Comparison of ENCODE assay signal across 10 cellular contexts in the genomic region with DNA sequence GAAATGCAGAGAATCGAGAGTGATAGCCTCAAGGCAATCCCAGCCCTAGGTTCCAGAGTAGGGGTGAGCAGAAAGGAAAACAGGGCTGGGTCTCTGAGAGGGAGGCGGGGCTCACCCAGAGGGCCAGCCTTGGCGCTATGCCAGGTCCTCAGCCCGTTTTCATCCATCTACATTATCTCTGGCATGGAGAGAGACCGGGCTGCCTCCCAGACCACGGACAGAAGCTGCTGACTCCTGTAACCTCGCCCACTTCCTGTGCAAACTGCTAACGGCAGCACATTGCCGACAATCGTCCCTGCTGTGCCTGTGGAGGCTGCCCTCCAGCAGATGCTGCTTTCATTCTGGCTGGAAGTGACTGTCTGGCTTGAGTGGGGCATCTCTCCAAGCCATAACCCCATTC.
DNase-seq lines count a peak whose midpoint lies in the region; ATAC-seq and TF ChIP-seq lines count a peak whose summit lies in the region.
"Had no signal": no experiment of that assay in that cellular context is flagged by ENCODE, and none has a peak within 500 bp of the region (broad histone marks: within the 10 kb centered on the region; RNA-seq: fewer than 3 reads in every experiment).

No MANE protein-coding gene starts in this region.

- no peaks in the 10 kb centered on the region for H3K36me3 Mint-ChIP-seq in activated naive CD4-positive, alpha-beta T cell treated with anti-CD3 and anti-CD28 coated beads for 36 hours (ENCODE audit: low read depth)
- H3K36me3 Mint-ChIP-seq in WTC11, result peaks cover 71% of the 10 kb centered on the region

- no peak overlapping the region for H3K27ac Mint-ChIP-seq in activated naive CD4-positive, alpha-beta T cell treated with anti-CD3 and anti-CD28 coated beads for 36 hours
- H3K27ac Mint-ChIP-seq in WTC11, result no peak overlapping the region

- CTCF ChIA-PET in activated naive CD4-positive, alpha-beta T cell treated with anti-CD3 and anti-CD28 coated beads for 36 hours (lab: Charles Lee), result no interaction called here
- CTCF ChIA-PET in WTC11 (lab: Charles Lee), result no interaction called here

- DNase-seq in M059J (ENCODE audit: low read depth) (peak; percentile 86), SHP77 (lab: John Stamatoyannopoulos, UW) (peak; percentile 81 to 90), WTC11 (ENCODE audit: low spot score) (no peak), NCI-H226 (no peak), NCI-H524 treated with DMSO at 0.1 percent for 48 hours (lab: John Stamatoyannopoulos, UW) (no peak)
- peak; percentile 51 for DNase-seq in activated naive CD4-positive, alpha-beta T cell treated with anti-CD3 and anti-CD28 coated beads for 36 hours
- peak; percentile 11 for DNase-seq in stimulated activated CD4-positive, alpha-beta T cell treated with anti-CD3 and anti-CD28 coated beads, Interleukin-4, amount 100 ng/mL, for 1 hour
- DNase-seq: aorta, NCI-H524 had no signal

- ATAC-seq in WTC11 (no peak), GM19328 (IDR thresholded peaks at IDR 0.05; ENCODE audit: unreplicated experiment) (no peak)

- no peak overlapping the region for H3K4me3 Mint-ChIP-seq in activated naive CD4-positive, alpha-beta T cell treated with anti-CD3 and anti-CD28 coated beads for 36 hours
- no peak overlapping the region for H3K4me3 Mint-ChIP-seq in WTC11

- intact Hi-C loops in activated naive CD4-positive, alpha-beta T cell treated with anti-CD3 and anti-CD28 coated beads for 36 hours (cut with micrococcal nuclease), result no loop called here

- POLR2A ChIA-PET in WTC11 (lab: Charles Lee), result no interaction called here

- H3K9me3 Mint-ChIP-seq in activated naive CD4-positive, alpha-beta T cell treated with anti-CD3 and anti-CD28 coated beads for 36 hours, result no peaks in the 10 kb centered on the region
- peaks cover 80% of the 10 kb centered on the region for H3K9me3 Mint-ChIP-seq in WTC11

- TF ChIP-seq CTCF in WTC11 (IDR thresholded peaks at IDR 0.05), result no peak

- no peaks in the 10 kb centered on the region for H3K27me3 Mint-ChIP-seq in activated naive CD4-positive, alpha-beta T cell treated with anti-CD3 and anti-CD28 coated beads for 36 hours (ENCODE audit: low read depth)
- H3K27me3 Mint-ChIP-seq in WTC11 (ENCODE audit: low read depth), result peaks cover 12% of the 10 kb centered on the region

- H3K4me1 Mint-ChIP-seq in activated naive CD4-positive, alpha-beta T cell treated with anti-CD3 and anti-CD28 coated beads for 36 hours (ENCODE audit: low read depth), result peaks cover 19% of the 10 kb centered on the region
- H3K4me1 Mint-ChIP-seq in WTC11, result no peaks in the 10 kb centered on the region; the same call in 1 of the 2 replicates

TF ChIP-seq in WTC11, 78 proteins besides CTCF, POLR2A, EP300 and RAD21:
- TF ChIP-seq, protein P1, sequence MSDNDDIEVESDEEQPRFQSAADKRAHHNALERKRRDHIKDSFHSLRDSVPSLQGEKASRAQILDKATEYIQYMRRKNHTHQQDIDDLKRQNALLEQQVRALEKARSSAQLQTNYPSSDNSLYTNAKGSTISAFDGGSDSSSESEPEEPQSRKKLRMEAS (CRISPR knock-in tag; IDR thresholded peaks at IDR 0.05), result no peak
- TF ChIP-seq, protein P2, sequence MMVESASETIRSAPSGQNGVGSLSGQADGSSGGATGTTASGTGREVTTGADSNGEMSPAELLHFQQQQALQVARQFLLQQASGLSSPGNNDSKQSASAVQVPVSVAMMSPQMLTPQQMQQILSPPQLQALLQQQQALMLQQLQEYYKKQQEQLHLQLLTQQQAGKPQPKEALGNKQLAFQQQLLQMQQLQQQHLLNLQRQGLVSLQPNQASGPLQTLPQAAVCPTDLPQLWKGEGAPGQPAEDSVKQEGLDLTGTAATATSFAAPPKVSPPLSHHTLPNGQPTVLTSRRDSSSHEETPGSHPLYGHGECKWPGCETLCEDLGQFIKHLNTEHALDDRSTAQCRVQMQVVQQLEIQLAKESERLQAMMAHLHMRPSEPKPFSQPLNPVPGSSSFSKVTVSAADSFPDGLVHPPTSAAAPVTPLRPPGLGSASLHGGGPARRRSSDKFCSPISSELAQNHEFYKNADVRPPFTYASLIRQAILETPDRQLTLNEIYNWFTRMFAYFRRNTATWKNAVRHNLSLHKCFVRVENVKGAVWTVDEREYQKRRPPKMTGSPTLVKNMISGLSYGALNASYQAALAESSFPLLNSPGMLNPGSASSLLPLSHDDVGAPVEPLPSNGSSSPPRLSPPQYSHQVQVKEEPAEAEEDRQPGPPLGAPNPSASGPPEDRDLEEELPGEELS (CRISPR knock-in tag; IDR thresholded peaks at IDR 0.05), result no peak
- TF ChIP-seq HMGA2 (CRISPR knock-in tag; IDR thresholded peaks at IDR 0.05) (no peak), FOXK1 (CRISPR knock-in tag; IDR thresholded peaks at IDR 0.05) (no peak)
- TF ChIP-seq, protein P3, sequence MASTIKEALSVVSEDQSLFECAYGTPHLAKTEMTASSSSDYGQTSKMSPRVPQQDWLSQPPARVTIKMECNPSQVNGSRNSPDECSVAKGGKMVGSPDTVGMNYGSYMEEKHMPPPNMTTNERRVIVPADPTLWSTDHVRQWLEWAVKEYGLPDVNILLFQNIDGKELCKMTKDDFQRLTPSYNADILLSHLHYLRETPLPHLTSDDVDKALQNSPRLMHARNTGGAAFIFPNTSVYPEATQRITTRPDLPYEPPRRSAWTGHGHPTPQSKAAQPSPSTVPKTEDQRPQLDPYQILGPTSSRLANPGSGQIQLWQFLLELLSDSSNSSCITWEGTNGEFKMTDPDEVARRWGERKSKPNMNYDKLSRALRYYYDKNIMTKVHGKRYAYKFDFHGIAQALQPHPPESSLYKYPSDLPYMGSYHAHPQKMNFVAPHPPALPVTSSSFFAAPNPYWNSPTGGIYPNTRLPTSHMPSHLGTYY (CRISPR knock-in tag; IDR thresholded peaks at IDR 0.05), result no peak
- TF ChIP-seq, protein P4, sequence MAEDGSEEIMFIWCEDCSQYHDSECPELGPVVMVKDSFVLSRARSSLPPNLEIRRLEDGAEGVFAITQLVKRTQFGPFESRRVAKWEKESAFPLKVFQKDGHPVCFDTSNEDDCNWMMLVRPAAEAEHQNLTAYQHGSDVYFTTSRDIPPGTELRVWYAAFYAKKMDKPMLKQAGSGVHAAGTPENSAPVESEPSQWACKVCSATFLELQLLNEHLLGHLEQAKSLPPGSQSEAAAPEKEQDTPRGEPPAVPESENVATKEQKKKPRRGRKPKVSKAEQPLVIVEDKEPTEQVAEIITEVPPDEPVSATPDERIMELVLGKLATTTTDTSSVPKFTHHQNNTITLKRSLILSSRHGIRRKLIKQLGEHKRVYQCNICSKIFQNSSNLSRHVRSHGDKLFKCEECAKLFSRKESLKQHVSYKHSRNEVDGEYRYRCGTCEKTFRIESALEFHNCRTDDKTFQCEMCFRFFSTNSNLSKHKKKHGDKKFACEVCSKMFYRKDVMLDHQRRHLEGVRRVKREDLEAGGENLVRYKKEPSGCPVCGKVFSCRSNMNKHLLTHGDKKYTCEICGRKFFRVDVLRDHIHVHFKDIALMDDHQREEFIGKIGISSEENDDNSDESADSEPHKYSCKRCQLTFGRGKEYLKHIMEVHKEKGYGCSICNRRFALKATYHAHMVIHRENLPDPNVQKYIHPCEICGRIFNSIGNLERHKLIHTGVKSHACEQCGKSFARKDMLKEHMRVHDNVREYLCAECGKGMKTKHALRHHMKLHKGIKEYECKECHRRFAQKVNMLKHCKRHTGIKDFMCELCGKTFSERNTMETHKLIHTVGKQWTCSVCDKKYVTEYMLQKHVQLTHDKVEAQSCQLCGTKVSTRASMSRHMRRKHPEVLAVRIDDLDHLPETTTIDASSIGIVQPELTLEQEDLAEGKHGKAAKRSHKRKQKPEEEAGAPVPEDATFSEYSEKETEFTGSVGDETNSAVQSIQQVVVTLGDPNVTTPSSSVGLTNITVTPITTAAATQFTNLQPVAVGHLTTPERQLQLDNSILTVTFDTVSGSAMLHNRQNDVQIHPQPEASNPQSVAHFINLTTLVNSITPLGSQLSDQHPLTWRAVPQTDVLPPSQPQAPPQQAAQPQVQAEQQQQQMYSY (CRISPR knock-in tag; IDR thresholded peaks at IDR 0.05), result no peak
- TF ChIP-seq, protein P5, sequence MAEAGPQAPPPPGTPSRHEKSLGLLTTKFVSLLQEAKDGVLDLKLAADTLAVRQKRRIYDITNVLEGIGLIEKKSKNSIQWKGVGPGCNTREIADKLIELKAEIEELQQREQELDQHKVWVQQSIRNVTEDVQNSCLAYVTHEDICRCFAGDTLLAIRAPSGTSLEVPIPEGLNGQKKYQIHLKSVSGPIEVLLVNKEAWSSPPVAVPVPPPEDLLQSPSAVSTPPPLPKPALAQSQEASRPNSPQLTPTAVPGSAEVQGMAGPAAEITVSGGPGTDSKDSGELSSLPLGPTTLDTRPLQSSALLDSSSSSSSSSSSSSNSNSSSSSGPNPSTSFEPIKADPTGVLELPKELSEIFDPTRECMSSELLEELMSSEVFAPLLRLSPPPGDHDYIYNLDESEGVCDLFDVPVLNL (CRISPR knock-in tag; IDR thresholded peaks at IDR 0.05; ENCODE audit: borderline replicate concordance, low read depth), result no peak
TF ChIP-seq in WTC11: peak in this region for 0.

Comparison
In these comparisons a context has a peak if more than half of its experiments do, and no peak if none do; other contexts are left out.
1. DNase-seq: peak in M059J (single experiment), SHP77 (2 of 2), activated naive CD4-positive, alpha-beta T cell treated with anti-CD3 and anti-CD28 coated beads for 36 hours (single experiment) and stimulated activated CD4-positive, alpha-beta T cell treated with anti-CD3 and anti-CD28 coated beads, Interleukin-4, amount 100 ng/mL, for 1 hour (single experiment); none in WTC11 (single experiment), NCI-H226 (single experiment) and NCI-H524 treated with DMSO at 0.1 percent for 48 hours (single experiment).